ENCODE assay signal across 1 cellular context in the genomic region with DNA sequence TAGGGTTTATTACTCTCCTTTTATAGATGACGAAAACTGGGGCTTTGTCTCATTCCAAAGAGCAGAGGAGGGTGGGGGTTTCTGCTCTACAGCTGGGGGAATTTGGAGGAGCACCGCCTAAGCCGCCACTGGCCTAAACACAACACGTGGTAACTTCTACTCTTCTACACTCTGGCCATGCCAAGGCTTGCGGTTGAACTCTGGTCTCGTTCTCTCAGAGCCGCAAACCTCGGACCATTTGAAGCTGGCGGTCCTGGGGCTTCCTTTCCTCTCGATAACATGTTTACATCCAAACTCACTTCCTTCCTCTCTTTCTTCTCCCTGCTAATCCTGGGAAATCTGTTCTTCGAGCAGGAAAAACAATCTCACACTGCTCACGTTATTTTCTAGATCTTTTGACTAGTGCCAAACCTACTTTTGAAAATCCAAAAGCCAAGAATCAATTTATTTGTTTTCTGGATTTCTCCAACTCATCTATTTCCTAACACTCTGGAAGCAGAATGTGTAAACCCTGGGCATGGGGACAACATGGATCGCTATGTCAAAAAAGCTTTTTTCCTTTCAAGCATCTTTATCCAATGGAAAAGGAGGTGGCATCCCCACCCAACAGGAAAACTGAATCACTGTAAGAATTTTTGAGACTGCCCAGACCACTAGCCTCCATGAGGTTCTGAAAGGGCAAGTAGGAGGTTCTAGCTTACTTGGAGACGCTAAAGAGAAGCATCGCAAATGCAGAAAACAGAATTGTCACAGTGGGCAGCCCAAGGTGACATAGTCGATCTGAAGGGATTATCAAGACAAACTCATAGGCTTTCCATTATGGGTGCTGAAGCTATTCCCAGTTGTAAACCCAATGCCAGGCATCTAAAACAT.
TF ChIP-seq lines count a peak whose summit lies in the region.

No MANE protein-coding gene starts in this region.

TF ChIP-seq in HepG2, 621 proteins besides CTCF, POLR2A, EP300 and RAD21 (continued from another document and continues in another):
- TF ChIP-seq, protein P1, sequence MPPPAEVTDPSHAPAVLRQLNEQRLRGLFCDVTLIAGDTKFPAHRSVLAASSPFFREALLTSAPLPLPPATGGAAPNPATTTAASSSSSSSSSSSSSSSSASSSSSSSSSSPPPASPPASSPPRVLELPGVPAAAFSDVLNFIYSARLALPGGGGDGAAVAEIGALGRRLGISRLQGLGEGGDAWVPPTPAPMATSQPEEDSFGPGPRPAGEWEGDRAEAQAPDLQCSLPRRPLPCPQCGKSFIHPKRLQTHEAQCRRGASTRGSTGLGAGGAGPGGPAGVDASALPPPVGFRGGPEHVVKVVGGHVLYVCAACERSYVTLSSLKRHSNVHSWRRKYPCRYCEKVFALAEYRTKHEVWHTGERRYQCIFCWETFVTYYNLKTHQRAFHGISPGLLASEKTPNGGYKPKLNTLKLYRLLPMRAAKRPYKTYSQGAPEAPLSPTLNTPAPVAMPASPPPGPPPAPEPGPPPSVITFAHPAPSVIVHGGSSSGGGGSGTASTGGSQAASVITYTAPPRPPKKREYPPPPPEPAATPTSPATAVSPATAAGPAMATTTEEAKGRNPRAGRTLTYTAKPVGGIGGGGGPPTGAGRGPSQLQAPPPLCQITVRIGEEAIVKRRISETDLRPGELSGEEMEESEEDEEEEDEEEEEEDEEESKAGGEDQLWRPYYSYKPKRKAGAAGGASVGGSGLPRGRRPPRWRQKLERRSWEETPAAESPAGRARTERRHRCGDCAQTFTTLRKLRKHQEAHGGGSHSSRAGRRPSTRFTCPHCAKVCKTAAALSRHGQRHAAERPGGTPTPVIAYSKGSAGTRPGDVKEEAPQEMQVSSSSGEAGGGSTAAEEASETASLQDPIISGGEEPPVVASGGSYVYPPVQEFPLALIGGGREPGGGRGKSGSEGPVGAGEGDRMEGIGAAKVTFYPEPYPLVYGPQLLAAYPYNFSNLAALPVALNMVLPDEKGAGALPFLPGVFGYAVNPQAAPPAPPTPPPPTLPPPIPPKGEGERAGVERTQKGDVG (CRISPR knock-in tag; IDR thresholded peaks at IDR 0.05; ENCODE audit: borderline replicate concordance): peak; percentile 38; the same call in 1 of the 2 replicates
- TF ChIP-seq CBX1 (IDR thresholded peaks at IDR 0.05; ENCODE audit: low read depth): peak; percentile 16
- TF ChIP-seq, protein P2, sequence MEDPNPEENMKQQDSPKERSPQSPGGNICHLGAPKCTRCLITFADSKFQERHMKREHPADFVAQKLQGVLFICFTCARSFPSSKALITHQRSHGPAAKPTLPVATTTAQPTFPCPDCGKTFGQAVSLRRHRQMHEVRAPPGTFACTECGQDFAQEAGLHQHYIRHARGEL (CRISPR knock-in tag; IDR thresholded peaks at IDR 0.05): no peak
- peak; percentile 98 for TF ChIP-seq ZNF224 (CRISPR knock-in tag; IDR thresholded peaks at IDR 0.05)
- TF ChIP-seq CBX5 (CRISPR knock-in tag; IDR thresholded peaks at IDR 0.05; ENCODE audit: borderline replicate concordance): peak; percentile 71; the same call in 1 of the 2 replicates
- peak; percentile 75 for TF ChIP-seq ZBED4 (CRISPR knock-in tag; IDR thresholded peaks at IDR 0.05; ENCODE audit: borderline replicate concordance)
- TF ChIP-seq ATM (IDR thresholded peaks at IDR 0.05; ENCODE audit: borderline replicate concordance): no peak
- no peak for TF ChIP-seq ZNF20 (CRISPR knock-in tag; IDR thresholded peaks at IDR 0.05)
- no peak; the same call in 1 of the 2 replicates for TF ChIP-seq RFXANK (CRISPR knock-in tag; IDR thresholded peaks at IDR 0.05)
- no peak for TF ChIP-seq ZNF75D (CRISPR knock-in tag; IDR thresholded peaks at IDR 0.05; ENCODE audit: borderline replicate concordance)
- TF ChIP-seq PLSCR1 (CRISPR knock-in tag; IDR thresholded peaks at IDR 0.05; ENCODE audit: borderline replicate concordance): no peak
- TF ChIP-seq THAP7 (CRISPR knock-in tag; IDR thresholded peaks at IDR 0.05): peak; percentile 28; the same call in 1 of the 2 replicates
- peak; percentile 96 for TF ChIP-seq ZNF761 (CRISPR knock-in tag; conservative IDR thresholded peaks at IDR 0.05)
- TF ChIP-seq GATA4 (IDR thresholded peaks at IDR 0.05; ENCODE audit: borderline replicate concordance, low read depth): peak; percentile 75; the same call in 1 of the 2 replicates
- no peak for TF ChIP-seq CENPT (CRISPR knock-in tag; IDR thresholded peaks at IDR 0.05; ENCODE audit: low read depth)
- TF ChIP-seq BCLAF1 (IDR thresholded peaks at IDR 0.05): no peak
- no peak for TF ChIP-seq ZBTB7A (CRISPR knock-in tag; IDR thresholded peaks at IDR 0.05)
- TF ChIP-seq SMARCC2 (IDR thresholded peaks at IDR 0.05): no peak
- peak; percentile 84; the same call in 1 of the 2 replicates for TF ChIP-seq ZNF772 (CRISPR knock-in tag; IDR thresholded peaks at IDR 0.05)
- TF ChIP-seq HNRNPH1 (optimal IDR thresholded peaks at IDR 0.05; ENCODE audit: low read depth, low read length): no peak
- peak; percentile 93 for TF ChIP-seq ZNF205 (CRISPR knock-in tag; IDR thresholded peaks at IDR 0.05)
- no peak for TF ChIP-seq FOXA1 (IDR thresholded peaks at IDR 0.05)
- TF ChIP-seq FOXA1 (CRISPR knock-in tag; IDR thresholded peaks at IDR 0.05): peak; percentile 90
- TF ChIP-seq ZBTB20 (CRISPR knock-in tag; IDR thresholded peaks at IDR 0.05; ENCODE audit: borderline replicate concordance, low read depth): peak; percentile 92; the same call in 1 of the 2 replicates
- TF ChIP-seq TCF7L2 (IDR thresholded peaks at IDR 0.05; ENCODE audit: low read depth, low read length): no peak
- TF ChIP-seq, protein P3, sequence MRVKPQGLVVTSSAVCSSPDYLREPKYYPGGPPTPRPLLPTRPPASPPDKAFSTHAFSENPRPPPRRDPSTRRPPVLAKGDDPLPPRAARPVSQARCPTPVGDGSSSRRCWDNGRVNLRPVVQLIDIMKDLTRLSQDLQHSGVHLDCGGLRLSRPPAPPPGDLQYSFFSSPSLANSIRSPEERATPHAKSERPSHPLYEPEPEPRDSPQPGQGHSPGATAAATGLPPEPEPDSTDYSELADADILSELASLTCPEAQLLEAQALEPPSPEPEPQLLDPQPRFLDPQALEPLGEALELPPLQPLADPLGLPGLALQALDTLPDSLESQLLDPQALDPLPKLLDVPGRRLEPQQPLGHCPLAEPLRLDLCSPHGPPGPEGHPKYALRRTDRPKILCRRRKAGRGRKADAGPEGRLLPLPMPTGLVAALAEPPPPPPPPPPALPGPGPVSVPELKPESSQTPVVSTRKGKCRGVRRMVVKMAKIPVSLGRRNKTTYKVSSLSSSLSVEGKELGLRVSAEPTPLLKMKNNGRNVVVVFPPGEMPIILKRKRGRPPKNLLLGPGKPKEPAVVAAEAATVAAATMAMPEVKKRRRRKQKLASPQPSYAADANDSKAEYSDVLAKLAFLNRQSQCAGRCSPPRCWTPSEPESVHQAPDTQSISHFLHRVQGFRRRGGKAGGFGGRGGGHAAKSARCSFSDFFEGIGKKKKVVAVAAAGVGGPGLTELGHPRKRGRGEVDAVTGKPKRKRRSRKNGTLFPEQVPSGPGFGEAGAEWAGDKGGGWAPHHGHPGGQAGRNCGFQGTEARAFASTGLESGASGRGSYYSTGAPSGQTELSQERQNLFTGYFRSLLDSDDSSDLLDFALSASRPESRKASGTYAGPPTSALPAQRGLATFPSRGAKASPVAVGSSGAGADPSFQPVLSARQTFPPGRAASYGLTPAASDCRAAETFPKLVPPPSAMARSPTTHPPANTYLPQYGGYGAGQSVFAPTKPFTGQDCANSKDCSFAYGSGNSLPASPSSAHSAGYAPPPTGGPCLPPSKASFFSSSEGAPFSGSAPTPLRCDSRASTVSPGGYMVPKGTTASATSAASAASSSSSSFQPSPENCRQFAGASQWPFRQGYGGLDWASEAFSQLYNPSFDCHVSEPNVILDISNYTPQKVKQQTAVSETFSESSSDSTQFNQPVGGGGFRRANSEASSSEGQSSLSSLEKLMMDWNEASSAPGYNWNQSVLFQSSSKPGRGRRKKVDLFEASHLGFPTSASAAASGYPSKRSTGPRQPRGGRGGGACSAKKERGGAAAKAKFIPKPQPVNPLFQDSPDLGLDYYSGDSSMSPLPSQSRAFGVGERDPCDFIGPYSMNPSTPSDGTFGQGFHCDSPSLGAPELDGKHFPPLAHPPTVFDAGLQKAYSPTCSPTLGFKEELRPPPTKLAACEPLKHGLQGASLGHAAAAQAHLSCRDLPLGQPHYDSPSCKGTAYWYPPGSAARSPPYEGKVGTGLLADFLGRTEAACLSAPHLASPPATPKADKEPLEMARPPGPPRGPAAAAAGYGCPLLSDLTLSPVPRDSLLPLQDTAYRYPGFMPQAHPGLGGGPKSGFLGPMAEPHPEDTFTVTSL (CRISPR knock-in tag; IDR thresholded peaks at IDR 0.05; ENCODE audit: borderline replicate concordance): peak; percentile 82; the same call in 1 of the 2 replicates
- TF ChIP-seq KDM5A (IDR thresholded peaks at IDR 0.05; ENCODE audit: borderline replicate concordance, low read length): 0 out of 2 replicates have a peak, but pooled peaks have one; percentile 9
- TF ChIP-seq, protein P4, sequence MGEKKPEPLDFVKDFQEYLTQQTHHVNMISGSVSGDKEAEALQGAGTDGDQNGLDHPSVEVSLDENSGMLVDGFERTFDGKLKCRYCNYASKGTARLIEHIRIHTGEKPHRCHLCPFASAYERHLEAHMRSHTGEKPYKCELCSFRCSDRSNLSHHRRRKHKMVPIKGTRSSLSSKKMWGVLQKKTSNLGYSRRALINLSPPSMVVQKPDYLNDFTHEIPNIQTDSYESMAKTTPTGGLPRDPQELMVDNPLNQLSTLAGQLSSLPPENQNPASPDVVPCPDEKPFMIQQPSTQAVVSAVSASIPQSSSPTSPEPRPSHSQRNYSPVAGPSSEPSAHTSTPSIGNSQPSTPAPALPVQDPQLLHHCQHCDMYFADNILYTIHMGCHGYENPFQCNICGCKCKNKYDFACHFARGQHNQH (CRISPR knock-in tag; IDR thresholded peaks at IDR 0.05): peak; percentile 98
